ENCODE assay signal across 1 cellular context in genomic region chr12:32135967-32136366, GRCh38.
A peak's percentile ranks its signal among the peaks of the same experiment; 100 is the strongest.
TF ChIP-seq lines count a peak whose summit lies in the region.

No MANE protein-coding gene starts in this region.

TF ChIP-seq in HepG2, 621 proteins besides CTCF, POLR2A, EP300 and RAD21 (continued from another document):
- TF ChIP-seq, protein P1, sequence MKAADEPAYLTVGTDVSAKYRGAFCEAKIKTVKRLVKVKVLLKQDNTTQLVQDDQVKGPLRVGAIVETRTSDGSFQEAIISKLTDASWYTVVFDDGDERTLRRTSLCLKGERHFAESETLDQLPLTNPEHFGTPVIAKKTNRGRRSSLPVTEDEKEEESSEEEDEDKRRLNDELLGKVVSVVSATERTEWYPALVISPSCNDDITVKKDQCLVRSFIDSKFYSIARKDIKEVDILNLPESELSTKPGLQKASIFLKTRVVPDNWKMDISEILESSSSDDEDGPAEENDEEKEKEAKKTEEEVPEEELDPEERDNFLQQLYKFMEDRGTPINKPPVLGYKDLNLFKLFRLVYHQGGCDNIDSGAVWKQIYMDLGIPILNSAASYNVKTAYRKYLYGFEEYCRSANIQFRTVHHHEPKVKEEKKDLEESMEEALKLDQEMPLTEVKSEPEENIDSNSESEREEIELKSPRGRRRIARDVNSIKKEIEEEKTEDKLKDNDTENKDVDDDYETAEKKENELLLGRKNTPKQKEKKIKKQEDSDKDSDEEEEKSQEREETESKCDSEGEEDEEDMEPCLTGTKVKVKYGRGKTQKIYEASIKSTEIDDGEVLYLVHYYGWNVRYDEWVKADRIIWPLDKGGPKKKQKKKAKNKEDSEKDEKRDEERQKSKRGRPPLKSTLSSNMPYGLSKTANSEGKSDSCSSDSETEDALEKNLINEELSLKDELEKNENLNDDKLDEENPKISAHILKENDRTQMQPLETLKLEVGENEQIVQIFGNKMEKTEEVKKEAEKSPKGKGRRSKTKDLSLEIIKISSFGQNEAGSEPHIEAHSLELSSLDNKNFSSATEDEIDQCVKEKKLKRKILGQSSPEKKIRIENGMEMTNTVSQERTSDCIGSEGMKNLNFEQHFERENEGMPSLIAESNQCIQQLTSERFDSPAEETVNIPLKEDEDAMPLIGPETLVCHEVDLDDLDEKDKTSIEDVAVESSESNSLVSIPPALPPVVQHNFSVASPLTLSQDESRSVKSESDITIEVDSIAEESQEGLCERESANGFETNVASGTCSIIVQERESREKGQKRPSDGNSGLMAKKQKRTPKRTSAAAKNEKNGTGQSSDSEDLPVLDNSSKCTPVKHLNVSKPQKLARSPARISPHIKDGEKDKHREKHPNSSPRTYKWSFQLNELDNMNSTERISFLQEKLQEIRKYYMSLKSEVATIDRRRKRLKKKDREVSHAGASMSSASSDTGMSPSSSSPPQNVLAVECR (CRISPR knock-in tag; IDR thresholded peaks at IDR 0.05; ENCODE audit: borderline replicate concordance) = no peak
- TF ChIP-seq ZNF317 (CRISPR knock-in tag; IDR thresholded peaks at IDR 0.05) = 0 out of 2 replicates have a peak, but pooled peaks have one; percentile 15
- TF ChIP-seq PLSCR1 (CRISPR knock-in tag; IDR thresholded peaks at IDR 0.05; ENCODE audit: borderline replicate concordance) = no peak
- TF ChIP-seq RBAK (CRISPR knock-in tag; IDR thresholded peaks at IDR 0.05) = no peak
